In genomic region chr14:85076111-85076510, GRCh38 we compare ENCODE assay signal across 28 cellular contexts.
"Had no signal": no experiment of that assay in that cellular context is flagged by ENCODE, and none has a peak within 500 bp of the region (broad histone marks: within the 10 kb centered on the region; RNA-seq: fewer than 3 reads in every experiment).

No MANE protein-coding gene starts in this region.

- H3K4me3 ChIP-seq: heart right ventricle, lower lobe of right lung, mucosa of descending colon, right lobe of liver, thoracic aorta, tibial nerve, upper lobe of left lung had no signal

- H3K27ac ChIP-seq: epithelial cell of prostate, heart right ventricle, lower lobe of right lung, parathyroid adenoma, right lobe of liver, thoracic aorta, tibial nerve, upper lobe of left lung had no signal

- DNase-seq: cortex of kidney; effector memory CD8-positive, alpha-beta T cell; foreskin melanocyte; glutamatergic neuron; heart right ventricle; hippocampal formation; left ventricle myocardium superior; lower lobe of right lung; mucosa of descending colon; naive B cell; right lobe of liver; small intestine; stimulated activated CD4-positive, alpha-beta T cell treated with anti-CD3 and anti-CD28 coated beads, Interleukin-15, amount 100 ng/mL, for 24 hours; stimulated activated CD4-positive, alpha-beta T cell treated with anti-CD3 and anti-CD28 coated beads, Interleukin-2, amount 100 ng/mL, for 48 hours; stimulated activated naive B cell treated with anti-CD40 and anti-IgM and Interleukin-4, amounts not matched to agents 10 μg/mL and 1 μg/mL and 100 μg/mL, for 72 hours; upper lobe of left lung had no signal

- ATAC-seq: effector memory CD8-positive, alpha-beta T cell; esophagus mucosa; heart right ventricle; left ventricle myocardium superior; lower lobe of right lung; mucosa of descending colon; natural killer cell treated with Interleukin-12 subunit alpha and Interleukin-12 subunit beta and Interleukin-15 and Interleukin-18, amount 100 ng/mL, for 72 hours; right lobe of liver; stimulated activated naive B cell treated with anti-CD40 and anti-IgM and Interleukin-4, amounts not matched to agents 10 μg/mL and 1 μg/mL and 100 μg/mL, for 72 hours had no signal

- H3K4me3 Mint-ChIP-seq: effector memory CD8-positive, alpha-beta T cell; memory B cell; naive B cell; natural killer cell treated with Interleukin-12 subunit alpha and Interleukin-12 subunit beta and Interleukin-15 and Interleukin-18, amount 100 ng/mL, for 72 hours; neural crest cell; stimulated activated naive B cell treated with anti-CD40 and anti-IgM and Interleukin-4, amounts not matched to agents 10 μg/mL and 1 μg/mL and 100 μg/mL, for 72 hours; stimulated activated naive CD8-positive, alpha-beta T cell treated with anti-CD3 and anti-CD28 coated beads, Interleukin-15, Interleukin-2, amounts not matched to agents 100 ng/mL and 50 ng/mL, for 24 hours had no signal

- H3K4me1 Mint-ChIP-seq: memory B cell; naive B cell; neural crest cell; stimulated activated naive B cell treated with anti-CD40 and anti-IgM and Interleukin-4, amounts not matched to agents 10 μg/mL and 1 μg/mL and 100 μg/mL, for 72 hours had no signal

- H3K36me3 Mint-ChIP-seq: memory B cell; naive B cell; natural killer cell treated with Interleukin-12 subunit alpha and Interleukin-12 subunit beta and Interleukin-15 and Interleukin-18, amount 100 ng/mL, for 72 hours; stimulated activated naive B cell treated with anti-CD40 and anti-IgM and Interleukin-4, amounts not matched to agents 10 μg/mL and 1 μg/mL and 100 μg/mL, for 72 hours had no signal

- H3K9ac ChIP-seq: parathyroid adenoma had no signal

- FAIRE-seq: islet of Langerhans, small intestine, urothelium cell line had no signal

- H3K27me3 Mint-ChIP-seq: effector memory CD8-positive, alpha-beta T cell; memory B cell; naive B cell; natural killer cell treated with Interleukin-12 subunit alpha and Interleukin-12 subunit beta and Interleukin-15 and Interleukin-18, amount 100 ng/mL, for 72 hours; progenitor cell of endocrine pancreas; stimulated activated naive B cell treated with anti-CD40 and anti-IgM and Interleukin-4, amounts not matched to agents 10 μg/mL and 1 μg/mL and 100 μg/mL, for 72 hours; stimulated activated naive CD8-positive, alpha-beta T cell treated with anti-CD3 and anti-CD28 coated beads, Interleukin-15, Interleukin-2, amounts not matched to agents 100 ng/mL and 50 ng/mL, for 24 hours had no signal

- H3K36me3 ChIP-seq: heart right ventricle, lower lobe of right lung, right lobe of liver, thoracic aorta, tibial nerve, upper lobe of left lung had no signal

- H3K4me1 ChIP-seq: heart right ventricle, lower lobe of right lung, parathyroid adenoma, right lobe of liver, tibial nerve, upper lobe of left lung had no signal

- H3K9me3 ChIP-seq: heart right ventricle, lower lobe of right lung, right lobe of liver, thoracic aorta, tibial nerve, upper lobe of left lung had no signal

- H3K79me2 ChIP-seq: parathyroid adenoma had no signal

- H2AFZ ChIP-seq: parathyroid adenoma had no signal

- H3K27ac Mint-ChIP-seq: effector memory CD8-positive, alpha-beta T cell; memory B cell; naive B cell; natural killer cell treated with Interleukin-12 subunit alpha and Interleukin-12 subunit beta and Interleukin-15 and Interleukin-18, amount 100 ng/mL, for 72 hours; progenitor cell of endocrine pancreas; stimulated activated naive B cell treated with anti-CD40 and anti-IgM and Interleukin-4, amounts not matched to agents 10 μg/mL and 1 μg/mL and 100 μg/mL, for 72 hours; stimulated activated naive CD8-positive, alpha-beta T cell treated with anti-CD3 and anti-CD28 coated beads, Interleukin-15, Interleukin-2, amounts not matched to agents 100 ng/mL and 50 ng/mL, for 24 hours had no signal

- H3K9me3 Mint-ChIP-seq: natural killer cell treated with Interleukin-12 subunit alpha and Interleukin-12 subunit beta and Interleukin-15 and Interleukin-18, amount 100 ng/mL, for 72 hours; neural crest cell had no signal

- H3K27me3 ChIP-seq: heart right ventricle, right lobe of liver, tibial nerve, upper lobe of left lung had no signal
